20 cellular contexts compared by ENCODE assay signal in the genomic region with DNA sequence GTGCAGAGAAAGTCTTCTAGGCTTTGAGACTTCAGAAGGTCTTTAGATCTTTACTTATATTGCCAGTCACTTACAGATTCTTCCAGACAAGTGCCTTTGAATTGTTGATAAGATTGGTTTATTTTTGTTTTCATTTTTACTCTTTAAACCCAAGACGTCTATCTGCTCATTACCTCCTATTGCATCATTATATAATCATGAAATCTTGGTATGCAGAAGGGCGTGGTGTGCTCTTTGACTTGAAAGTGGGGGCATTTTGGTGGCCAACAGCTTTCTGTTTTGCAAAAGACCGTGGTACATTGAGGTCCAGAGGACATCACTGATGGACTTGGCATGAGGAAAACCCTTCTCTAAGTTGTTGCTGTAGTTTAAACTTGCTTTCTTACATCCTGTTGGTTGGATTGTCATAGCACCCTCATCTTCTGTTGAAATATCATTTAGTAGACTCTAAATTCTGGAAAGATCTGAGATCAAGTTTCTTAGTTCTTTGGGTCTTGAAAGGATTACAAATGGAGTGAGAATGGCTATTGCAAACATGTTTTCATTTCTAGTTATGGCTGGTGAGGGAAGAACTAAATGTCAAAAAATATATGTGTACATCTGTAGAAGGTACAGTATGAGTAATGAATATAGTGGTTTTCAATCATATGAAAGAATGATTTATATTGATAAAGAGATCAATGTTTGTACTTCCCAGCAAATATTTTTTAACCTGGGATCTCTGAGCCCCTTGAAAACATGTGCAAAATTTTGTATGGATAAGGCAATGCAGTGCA.
DNase-seq lines count a peak whose midpoint lies in the region; ATAC-seq and TF ChIP-seq lines count a peak whose summit lies in the region.
"Had no signal": no experiment of that assay in that cellular context is flagged by ENCODE, and none has a peak within 500 bp of the region (broad histone marks: within the 10 kb centered on the region; RNA-seq: fewer than 3 reads in every experiment).

No MANE protein-coding gene starts in this region.

- H3K27ac Mint-ChIP-seq in brain (peak overlapping the region in 4 of 5 experiments; percentile 30 to 93 (median 68)), GM23338 (no peak overlapping the region)
- H3K27ac Mint-ChIP-seq: CD4-positive, CD25-positive, alpha-beta regulatory T cell had no signal

- H3K36me3 Mint-ChIP-seq in brain (no peaks in the 10 kb centered on the region), GM23338 (ENCODE audit: low read depth) (no peaks in the 10 kb centered on the region)
- H3K36me3 Mint-ChIP-seq: CD4-positive, CD25-positive, alpha-beta regulatory T cell had no signal

- DNase-seq in EH (ENCODE audit: low read depth) (peak; percentile 24), fibroblast of the aortic adventitia (ENCODE audit: low read depth) (peak; percentile 48), NCI-H524 treated with DMSO at 0.1 percent for 48 hours (lab: John Stamatoyannopoulos, UW) (no peak), GM23338 (ENCODE audit: low spot score) (no peak)
- DNase-seq in Jurkat, Clone E6-1 (ENCODE audit: low read depth, low spot score) = peak; percentile 7
- DNase-seq: CD4-positive, CD25-positive, alpha-beta regulatory T cell; DMS79; HCEC 1CT; KBM-7; MM.1S; NCI-H1048; NCI-H1417 treated with DMSO at 0.1 percent for 48 hours; NCI-H187; NCI-H446; PC-9; RPMI8226; SHP77 had no signal

- TF ChIP-seq CTCF in brain (conservative IDR thresholded peaks at IDR 0.05) (no peak), fibroblast of the aortic adventitia (IDR thresholded peaks at IDR 0.05; ENCODE audit: insufficient read depth, low read length) (no peak), GM23338 (conservative IDR thresholded peaks at IDR 0.05; ENCODE audit: low read depth in 2 of 2) (no peak)

- no peaks in the 10 kb centered on the region for H3K36me3 ChIP-seq in GM23338 (ENCODE audit: insufficient read depth)

- H3F3A ChIP-seq in GM23338 (replicated peaks; ENCODE audit: low read depth) = no peaks in the 10 kb centered on the region

- peaks cover 73% of the 10 kb centered on the region for H3K4me1 Mint-ChIP-seq in brain
- peaks cover 12% of the 10 kb centered on the region; the same call in 2 of the 3 replicates for H3K4me1 Mint-ChIP-seq in GM23338
- H3K4me1 Mint-ChIP-seq: CD4-positive, CD25-positive, alpha-beta regulatory T cell had no signal

- peak overlapping the region in 2 of 5 experiments; percentile 33 to 50 for H3K4me3 Mint-ChIP-seq in brain
- H3K4me3 Mint-ChIP-seq in GM23338 = no peak overlapping the region
- H3K4me3 Mint-ChIP-seq: CD4-positive, CD25-positive, alpha-beta regulatory T cell had no signal

- H3K9me3 Mint-ChIP-seq in brain (no peaks in the 10 kb centered on the region), GM23338 (no peaks in the 10 kb centered on the region)

- no peak overlapping the region for H3K27ac ChIP-seq in GM23338 (ENCODE audit: low read depth)
- H3K27ac ChIP-seq: PC-9 had no signal

- H3K27me3 Mint-ChIP-seq in brain (peaks cover 3% of the 10 kb centered on the region), GM23338 (ENCODE audit: insufficient read depth, low read depth, poor library complexity) (no peaks in the 10 kb centered on the region)
- H3K27me3 Mint-ChIP-seq: CD4-positive, CD25-positive, alpha-beta regulatory T cell had no signal

- ATAC-seq in GM21390 (IDR thresholded peaks at IDR 0.05; ENCODE audit: unreplicated experiment) = no peak
- no peak for ATAC-seq in GM23338
- ATAC-seq: GM12878 had no signal

- no peaks in the 10 kb centered on the region for H3K27me3 ChIP-seq in GM23338 (ENCODE audit: insufficient read depth)

- H4K20me1 ChIP-seq in GM23338 (replicated peaks; ENCODE audit: insufficient read depth) = no peaks in the 10 kb centered on the region

- no peaks in the 10 kb centered on the region for H3K9me2 ChIP-seq in GM23338 (ENCODE audit: insufficient read depth)

- no peaks in the 10 kb centered on the region for H3K79me2 ChIP-seq in GM23338 (replicated peaks; ENCODE audit: insufficient read depth)

- no peak overlapping the region for H3K4me2 ChIP-seq in GM23338
- H3K4me2 ChIP-seq: PC-9 had no signal

- H2AFZ ChIP-seq in GM23338 = no peak overlapping the region
- H2AFZ ChIP-seq: PC-9 had no signal

- no peaks in the 10 kb centered on the region for H3K4me1 ChIP-seq in GM23338 (ENCODE audit: insufficient read depth)

- no peak overlapping the region for H3K4me3 ChIP-seq in Jurkat, Clone E6-1 (ENCODE audit: low read length)
- no peak overlapping the region for H3K4me3 ChIP-seq in fibroblast of the aortic adventitia (ENCODE audit: low read depth, low read length)
- H3K4me3 ChIP-seq in GM23338 = no peak overlapping the region
- H3K4me3 ChIP-seq: GM12878, PC-9 had no signal

TF ChIP-seq in GM23338, 12 proteins besides CTCF, POLR2A, EP300 and RAD21 (continues in another document):
- TF ChIP-seq, protein P1, sequence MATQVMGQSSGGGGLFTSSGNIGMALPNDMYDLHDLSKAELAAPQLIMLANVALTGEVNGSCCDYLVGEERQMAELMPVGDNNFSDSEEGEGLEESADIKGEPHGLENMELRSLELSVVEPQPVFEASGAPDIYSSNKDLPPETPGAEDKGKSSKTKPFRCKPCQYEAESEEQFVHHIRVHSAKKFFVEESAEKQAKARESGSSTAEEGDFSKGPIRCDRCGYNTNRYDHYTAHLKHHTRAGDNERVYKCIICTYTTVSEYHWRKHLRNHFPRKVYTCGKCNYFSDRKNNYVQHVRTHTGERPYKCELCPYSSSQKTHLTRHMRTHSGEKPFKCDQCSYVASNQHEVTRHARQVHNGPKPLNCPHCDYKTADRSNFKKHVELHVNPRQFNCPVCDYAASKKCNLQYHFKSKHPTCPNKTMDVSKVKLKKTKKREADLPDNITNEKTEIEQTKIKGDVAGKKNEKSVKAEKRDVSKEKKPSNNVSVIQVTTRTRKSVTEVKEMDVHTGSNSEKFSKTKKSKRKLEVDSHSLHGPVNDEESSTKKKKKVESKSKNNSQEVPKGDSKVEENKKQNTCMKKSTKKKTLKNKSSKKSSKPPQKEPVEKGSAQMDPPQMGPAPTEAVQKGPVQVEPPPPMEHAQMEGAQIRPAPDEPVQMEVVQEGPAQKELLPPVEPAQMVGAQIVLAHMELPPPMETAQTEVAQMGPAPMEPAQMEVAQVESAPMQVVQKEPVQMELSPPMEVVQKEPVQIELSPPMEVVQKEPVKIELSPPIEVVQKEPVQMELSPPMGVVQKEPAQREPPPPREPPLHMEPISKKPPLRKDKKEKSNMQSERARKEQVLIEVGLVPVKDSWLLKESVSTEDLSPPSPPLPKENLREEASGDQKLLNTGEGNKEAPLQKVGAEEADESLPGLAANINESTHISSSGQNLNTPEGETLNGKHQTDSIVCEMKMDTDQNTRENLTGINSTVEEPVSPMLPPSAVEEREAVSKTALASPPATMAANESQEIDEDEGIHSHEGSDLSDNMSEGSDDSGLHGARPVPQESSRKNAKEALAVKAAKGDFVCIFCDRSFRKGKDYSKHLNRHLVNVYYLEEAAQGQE (IDR thresholded peaks at IDR 0.05; ENCODE audit: unreplicated experiment) = no peak
- no peak for TF ChIP-seq NANOG (IDR thresholded peaks at IDR 0.05; ENCODE audit: borderline replicate concordance)

Comparison
In these comparisons a context has a peak if more than half of its experiments do, and no peak if none do; other contexts are left out.
1. DNase-seq: peak in EH (single experiment), Jurkat, Clone E6-1 (single experiment) and fibroblast of the aortic adventitia (single experiment); none in NCI-H524 treated with DMSO at 0.1 percent for 48 hours (single experiment) and GM23338 (single experiment).